14 cellular contexts compared by ENCODE assay signal in the genomic region with DNA sequence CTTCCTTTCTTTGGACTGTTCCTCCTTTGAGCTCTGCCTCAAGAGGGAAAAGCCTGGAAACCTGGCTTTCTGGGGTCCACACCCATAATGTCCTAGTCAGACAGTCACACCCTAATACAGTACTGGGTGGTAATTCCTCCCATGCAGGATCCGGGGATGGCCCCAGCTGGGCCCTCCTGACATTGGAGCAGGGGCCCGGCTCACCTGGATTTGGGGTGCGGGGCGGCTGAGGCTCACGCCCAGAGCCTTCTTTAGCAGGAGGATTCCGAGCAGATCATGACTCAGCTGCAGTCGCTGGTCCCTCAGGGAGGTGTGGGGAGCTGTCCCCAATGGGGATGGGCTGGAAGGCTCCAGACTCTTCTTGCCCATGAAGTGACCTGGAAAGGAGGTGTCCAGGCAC. TPM values are rescaled to one million over a fixed set of nuclear protein-coding genes. Genes with fewer than 3 reads are reported as not detected.
DNase-seq lines count a peak whose midpoint lies in the region; ATAC-seq and TF ChIP-seq lines count a peak whose summit lies in the region.
"Had no signal": no experiment of that assay in that cellular context is flagged by ENCODE, and none has a peak within 500 bp of the region (broad histone marks: within the 10 kb centered on the region; RNA-seq: fewer than 3 reads in every experiment).

No MANE protein-coding gene starts in this region.

- no peak overlapping the region for H3K27ac ChIP-seq in A673 (ENCODE audit: low read depth, low read length, poor library complexity, severe bottlenecking)
- H3K27ac ChIP-seq in DND-41 (ENCODE audit: low read length): no peak overlapping the region
- H3K27ac ChIP-seq in SJCRH30: no peak overlapping the region
- H3K27ac ChIP-seq: cardiac muscle cell had no signal

- DNase-seq in A673 (ENCODE audit: low spot score) (no peak), DND-41 (no peak), mesothelial cell of epicardium (ENCODE audit: low spot score in 2 of 2, unreplicated experiment in 2 of 2) (no peak), RKO (ENCODE audit: low spot score) (no peak), SJCRH30 (no peak), posterior vena cava (ENCODE audit: low spot score) (no peak)
- DNase-seq in activated T-helper 1 cell treated with anti-CD3 and anti-CD28 coated beads, Interleukin-12 subunit alpha, Interleukin-12 subunit beta, Interleukin-2, Interleukin-4 antibody, amounts not matched to agents 30 ng/mL and 10 ng/mL and 1 ng/mL, durations not matched to agents 14 hours and 24 hours and 36 hours (ENCODE audit: low spot score): no peak
- DNase-seq: activated CD8-positive, alpha-beta memory T cell treated with anti-CD3 and anti-CD28 coated beads, Interleukin-2, amount 50 U/mL, for 4 hours; NCI-H2029; NK-92 treated with Interleukin-12 subunit alpha and Interleukin-12 subunit beta, amount 100 ng/mL, for 24 hours; stimulated activated CD4-positive, alpha-beta T cell treated with anti-CD3 and anti-CD28 coated beads, Interleukin-12 subunit alpha, Interleukin-12 subunit beta, amount 100 ng/mL, for 4 hours; stimulated activated CD8-positive, alpha-beta memory T cell treated with anti-CD3 and anti-CD28 coated beads, Interleukin-4, amount 100 ng/mL, for 48 hours had no signal

- CTCF ChIA-PET in A673 (lab: Charles Lee): no interaction called here

- H3K36me3 ChIP-seq in A673 (ENCODE audit: insufficient read depth, low read length, poor library complexity, severe bottlenecking) (peaks cover 8% of the 10 kb centered on the region), DND-41 (ENCODE audit: insufficient read depth, low read length) (peaks cover 10% of the 10 kb centered on the region), SJCRH30 (no peaks in the 10 kb centered on the region; the same call in 1 of the 2 replicates)
- H3K36me3 ChIP-seq: cardiac muscle cell had no signal

- ATAC-seq in DND-41 (ENCODE audit: insufficient read depth, low read depth): no peak
- ATAC-seq in HG03354 (IDR thresholded peaks at IDR 0.05; ENCODE audit: poor library complexity, severe bottlenecking, unreplicated experiment): no peak

- no peak for TF ChIP-seq CTCF in A673 (conservative IDR thresholded peaks at IDR 0.05; ENCODE audit: low read depth, low read length)
- TF ChIP-seq CTCF in DND-41 (IDR thresholded peaks at IDR 0.05; ENCODE audit: borderline replicate concordance, extremely low read depth, low read length, poor library complexity, severe bottlenecking): no peak
- TF ChIP-seq CTCF in mesothelial cell of epicardium (IDR thresholded peaks at IDR 0.05; ENCODE audit: unreplicated experiment): no peak

- POLR2A ChIA-PET in A673 (lab: Charles Lee; ENCODE audit: low non-redundant PET): no interaction called here

- H3K27me3 ChIP-seq in A673 (replicated peaks; ENCODE audit: insufficient read depth, low read depth, low read length, poor library complexity) (no peaks in the 10 kb centered on the region), DND-41 (ENCODE audit: insufficient read depth, low read length, poor library complexity) (no peaks in the 10 kb centered on the region), SJCRH30 (no peaks in the 10 kb centered on the region)
- H3K27me3 ChIP-seq: cardiac muscle cell had no signal

- no TSS peak for BruUV-seq in A673 (replicated peaks; lab: Mats Ljungman, UMichigan)

- H3K4me3 ChIP-seq in A673 (ENCODE audit: low read depth, low read length, poor library complexity, severe bottlenecking): peak overlapping the region; percentile 62
- H3K4me3 ChIP-seq in DND-41 (ENCODE audit: low read depth in 1 of 2, low read length in 2 of 2): peak overlapping the region in 1 of 2 experiments; percentile 61; a peak in 2 of 4 replicates
- H3K4me3 ChIP-seq in SJCRH30: no peak overlapping the region

- no peaks in the 10 kb centered on the region for H3K9me3 Mint-ChIP-seq in activated T-helper 1 cell treated with anti-CD3 and anti-CD28 coated beads, Interleukin-12 subunit alpha, Interleukin-12 subunit beta, Interleukin-2, Interleukin-4 antibody, amounts not matched to agents 30 ng/mL and 10 ng/mL and 1 ng/mL, durations not matched to agents 14 hours and 24 hours and 36 hours
- no peaks in the 10 kb centered on the region for H3K9me3 Mint-ChIP-seq in mesothelial cell of epicardium

- peaks cover 2% of the 10 kb centered on the region for H3K27me3 Mint-ChIP-seq in activated T-helper 1 cell treated with anti-CD3 and anti-CD28 coated beads, Interleukin-12 subunit alpha, Interleukin-12 subunit beta, Interleukin-2, Interleukin-4 antibody, amounts not matched to agents 30 ng/mL and 10 ng/mL and 1 ng/mL, durations not matched to agents 14 hours and 24 hours and 36 hours (ENCODE audit: insufficient read depth)
- H3K27me3 Mint-ChIP-seq in mesothelial cell of epicardium (ENCODE audit: low read depth): peaks cover 5% of the 10 kb centered on the region

- H3K4me1 ChIP-seq in A673 (ENCODE audit: insufficient read depth, low read length, poor library complexity, severe bottlenecking) (peaks cover 30% of the 10 kb centered on the region), DND-41 (ENCODE audit: insufficient read depth, low read length) (peaks cover 53% of the 10 kb centered on the region), SJCRH30 (peaks cover 5% of the 10 kb centered on the region)

- H3K9me3 ChIP-seq in A673 (ENCODE audit: low read depth, low read length, poor library complexity, severe bottlenecking) (no peaks in the 10 kb centered on the region), DND-41 (ENCODE audit: insufficient read depth, low read length, severe bottlenecking) (no peaks in the 10 kb centered on the region), SJCRH30 (replicated peaks) (no peaks in the 10 kb centered on the region)

- H3K4me2 ChIP-seq in DND-41 (ENCODE audit: insufficient read depth, low read length): peak overlapping the region; percentile 77

- H3K27ac Mint-ChIP-seq in activated T-helper 1 cell treated with anti-CD3 and anti-CD28 coated beads, Interleukin-12 subunit alpha, Interleukin-12 subunit beta, Interleukin-2, Interleukin-4 antibody, amounts not matched to agents 30 ng/mL and 10 ng/mL and 1 ng/mL, durations not matched to agents 14 hours and 24 hours and 36 hours: no peak overlapping the region
- no peak overlapping the region for H3K27ac Mint-ChIP-seq in mesothelial cell of epicardium

- intact Hi-C loops in A673 (cut with micrococcal nuclease; ENCODE audit: unreplicated experiment) (no loop called here), posterior vena cava (cut with DNase I) (loop anchor here (10.0 kb wide), 2 partner anchors 258 to 268 kb away; no protein-coding TSS in a partner anchor)
- intact Hi-C loops in activated T-helper 1 cell treated with anti-CD3 and anti-CD28 coated beads, Interleukin-12 subunit alpha, Interleukin-12 subunit beta, Interleukin-2, Interleukin-4 antibody, amounts not matched to agents 30 ng/mL and 10 ng/mL and 1 ng/mL, durations not matched to agents 14 hours and 24 hours and 36 hours (cut with micrococcal nuclease): no loop called here

- H3K79me2 ChIP-seq in DND-41 (ENCODE audit: insufficient read depth, low read length): peaks cover 21% of the 10 kb centered on the region

- H3K4me3 Mint-ChIP-seq in activated T-helper 1 cell treated with anti-CD3 and anti-CD28 coated beads, Interleukin-12 subunit alpha, Interleukin-12 subunit beta, Interleukin-2, Interleukin-4 antibody, amounts not matched to agents 30 ng/mL and 10 ng/mL and 1 ng/mL, durations not matched to agents 14 hours and 24 hours and 36 hours: peak overlapping the region; percentile 73
- H3K4me3 Mint-ChIP-seq in mesothelial cell of epicardium: peak overlapping the region; percentile 72

- peak overlapping the region; percentile 69; the same call in 1 of the 2 replicates for H3K9ac ChIP-seq in DND-41 (ENCODE audit: low read depth, low read length)

- no peak overlapping the region for H2AFZ ChIP-seq in DND-41 (ENCODE audit: low read depth, low read length)

- H3K36me3 Mint-ChIP-seq in activated T-helper 1 cell treated with anti-CD3 and anti-CD28 coated beads, Interleukin-12 subunit alpha, Interleukin-12 subunit beta, Interleukin-2, Interleukin-4 antibody, amounts not matched to agents 30 ng/mL and 10 ng/mL and 1 ng/mL, durations not matched to agents 14 hours and 24 hours and 36 hours (ENCODE audit: low read depth): peaks cover 5% of the 10 kb centered on the region
- peaks cover 5% of the 10 kb centered on the region for H3K36me3 Mint-ChIP-seq in mesothelial cell of epicardium

- no peaks in the 10 kb centered on the region; the same call in 1 of the 2 replicates for H4K20me1 ChIP-seq in DND-41 (ENCODE audit: insufficient read depth, low read length)

- H3K4me1 Mint-ChIP-seq in activated T-helper 1 cell treated with anti-CD3 and anti-CD28 coated beads, Interleukin-12 subunit alpha, Interleukin-12 subunit beta, Interleukin-2, Interleukin-4 antibody, amounts not matched to agents 30 ng/mL and 10 ng/mL and 1 ng/mL, durations not matched to agents 14 hours and 24 hours and 36 hours (ENCODE audit: low read depth): peaks cover 32% of the 10 kb centered on the region
- H3K4me1 Mint-ChIP-seq in mesothelial cell of epicardium: peaks cover 34% of the 10 kb centered on the region

RNA-seq across cellular contexts. Expression of a gene that starts 1.0 kb away (rescaled TPM):
- total RNA-seq in A673 (2021) (15.1 and 15.3 TPM in 2 replicates), mesothelial cell of epicardium (6.4 to 7.6 TPM (median 6.7 TPM) in 3 replicates), posterior vena cava (1 to 10 TPM; 5.7 to 8.7 TPM)
- total RNA-seq in activated T-helper 1 cell treated with anti-CD3 and anti-CD28 coated beads, Interleukin-12 subunit alpha, Interleukin-12 subunit beta, Interleukin-2, Interleukin-4 antibody, amounts not matched to agents 30 ng/mL and 10 ng/mL and 1 ng/mL, durations not matched to agents 14 hours and 24 hours and 36 hours: 3.0 and 3.5 TPM in 2 replicates
- 4.2 and 4.4 TPM in 2 replicates for total RNA-seq in SJCRH30 (2014; rRNA removed; shearing (Covaris generic))

RNA-seq across cellular contexts. Expression of a gene that starts 2.9 kb away (rescaled TPM):
- 42.4 and 43.6 TPM in 2 replicates for total RNA-seq in A673 (2021)
- total RNA-seq in activated T-helper 1 cell treated with anti-CD3 and anti-CD28 coated beads, Interleukin-12 subunit alpha, Interleukin-12 subunit beta, Interleukin-2, Interleukin-4 antibody, amounts not matched to agents 30 ng/mL and 10 ng/mL and 1 ng/mL, durations not matched to agents 14 hours and 24 hours and 36 hours: 27.8 and 33.5 TPM in 2 replicates
- 47.5 to 49.3 TPM (median 49.3 TPM) in 3 replicates for total RNA-seq in mesothelial cell of epicardium
- 22.0 and 26.3 TPM in 2 replicates for total RNA-seq in SJCRH30 (2014; rRNA removed; shearing (Covaris generic))
- total RNA-seq in posterior vena cava: 10 to 100 TPM; 18.0 to 18.7 TPM

RNA-seq across cellular contexts. Expression of a gene that starts 56.2 kb away (rescaled TPM):
- total RNA-seq in A673 (2021) (15.2 and 22.0 TPM in 2 replicates), mesothelial cell of epicardium (41.7 to 45.6 TPM (median 45.1 TPM) in 3 replicates), posterior vena cava (1 to 10 TPM; 3.0 to 4.7 TPM)
- total RNA-seq in activated T-helper 1 cell treated with anti-CD3 and anti-CD28 coated beads, Interleukin-12 subunit alpha, Interleukin-12 subunit beta, Interleukin-2, Interleukin-4 antibody, amounts not matched to agents 30 ng/mL and 10 ng/mL and 1 ng/mL, durations not matched to agents 14 hours and 24 hours and 36 hours: 6.5 and 7.0 TPM in 2 replicates
- 10.5 and 16.4 TPM in 2 replicates for total RNA-seq in SJCRH30 (2014; rRNA removed; shearing (Covaris generic))

RNA-seq across cellular contexts. Expression of a gene that starts 59.0 kb away (rescaled TPM):
- total RNA-seq in A673 (2021) (104 and 106 TPM in 2 replicates), mesothelial cell of epicardium (120 to 126 TPM (median 121 TPM) in 3 replicates), posterior vena cava (100 to 1,000 TPM in 1 of 2 donors, 10 to 100 TPM in 1; 83.0 to 113 TPM)
- total RNA-seq in activated T-helper 1 cell treated with anti-CD3 and anti-CD28 coated beads, Interleukin-12 subunit alpha, Interleukin-12 subunit beta, Interleukin-2, Interleukin-4 antibody, amounts not matched to agents 30 ng/mL and 10 ng/mL and 1 ng/mL, durations not matched to agents 14 hours and 24 hours and 36 hours: 97.3 and 105 TPM in 2 replicates
- total RNA-seq in SJCRH30 (2014; rRNA removed; shearing (Covaris generic)): 258 and 277 TPM in 2 replicates

Comparison
In these comparisons a context has a peak if more than half of its experiments do, and no peak if none do; other contexts are left out.
1. intact Hi-C loops: an anchor here in posterior vena cava (10.0 kb wide); none called in A673 and activated T-helper 1 cell treated with anti-CD3 and anti-CD28 coated beads, Interleukin-12 subunit alpha, Interleukin-12 subunit beta, Interleukin-2, Interleukin-4 antibody, amounts not matched to agents 30 ng/mL and 10 ng/mL and 1 ng/mL, durations not matched to agents 14 hours and 24 hours and 36 hours.